In genomic region chr1:16199157-16199501, GRCh38 we compare ENCODE assay signal across 14 cellular contexts. TPM values are rescaled to one million over a fixed set of nuclear protein-coding genes. Genes with fewer than 3 reads are reported as not detected.
"Had no signal": no experiment of that assay in that cellular context is flagged by ENCODE, and none has a peak within 500 bp of the region (broad histone marks: within the 10 kb centered on the region; RNA-seq: fewer than 3 reads in every experiment).

No MANE protein-coding gene starts in this region.

- H3K9me3 Mint-ChIP-seq: naive B cell, type B pancreatic cell had no signal

- H3K4me3 Mint-ChIP-seq: naive B cell, type B pancreatic cell had no signal

- H3K27me3 Mint-ChIP-seq: naive B cell, type B pancreatic cell had no signal

- ATAC-seq: activated CD4-positive, CD25-positive, alpha-beta regulatory T cell treated with anti-CD3 and anti-CD28 coated beads, Interleukin-2, amount 50 U/mL, for 24 hours; SK-N-SH treated with all-trans-retinoic acid at 6 μM for 48 hours had no signal

- H3K27ac Mint-ChIP-seq: type B pancreatic cell had no signal

- DNase-seq: activated CD4-positive, alpha-beta T cell treated with anti-CD3 and anti-CD28 coated beads, Interleukin-2, amount 50 U/mL, for 48 hours; activated CD8-positive, alpha-beta memory T cell treated with anti-CD3 and anti-CD28 coated beads, Interleukin-2, amount 50 U/mL, for 48 hours; hypothalamus; kidney glomerular epithelial cell; midbrain; naive B cell; spleen; stimulated activated CD4-positive, alpha-beta T cell treated with anti-CD3 and anti-CD28 coated beads, Interleukin-1b, Interleukin-23, amount 100 ng/mL, for 48 hours; stimulated activated naive CD4-positive, alpha-beta T cell had no signal

- H3K36me3 Mint-ChIP-seq: type B pancreatic cell had no signal

RNA-seq across cellular contexts. Expression of gene CPLANE2, which starts 37.9 kb away (rescaled TPM):
- total RNA-seq: ascending aorta had no signal

RNA-seq across cellular contexts. Expression of gene EPHA2, which starts 43.3 kb away (rescaled TPM):
- total RNA-seq: T-helper 2 cell treated with Interferon-gamma antibody and Interleukin-4, amounts not matched to agents 100 ng/mL and 5 ng/mL, for 36 hours had no signal
